8 cellular contexts compared by ENCODE assay signal in genomic region chr12:47775100-47775911, GRCh38. TPM values are rescaled to one million over a fixed set of nuclear protein-coding genes. Genes with fewer than 3 reads are reported as not detected.
DNase-seq lines count a peak whose midpoint lies in the region; ATAC-seq and TF ChIP-seq lines count a peak whose summit lies in the region.

No MANE protein-coding gene starts in this region.

- TF ChIP-seq CTCF in A673 (conservative IDR thresholded peaks at IDR 0.05; ENCODE audit: low read depth, low read length) (no peak), mesothelial cell of epicardium (IDR thresholded peaks at IDR 0.05; ENCODE audit: unreplicated experiment) (no peak)

- no peaks in the 10 kb centered on the region for H3K36me3 Mint-ChIP-seq in IgD-negative memory B cell
- H3K36me3 Mint-ChIP-seq in mesothelial cell of epicardium = no peaks in the 10 kb centered on the region

- H3K4me1 Mint-ChIP-seq in IgD-negative memory B cell (peaks cover 6 to 14% (median 9%) of the 10 kb centered on the region in 3 donors), mesothelial cell of epicardium (peaks cover 51% of the 10 kb centered on the region)

- H3K27ac Mint-ChIP-seq in IgD-negative memory B cell = no peak overlapping the region
- peak overlapping the region; percentile 78 for H3K27ac Mint-ChIP-seq in mesothelial cell of epicardium

- no peaks in the 10 kb centered on the region for H3K27me3 Mint-ChIP-seq in IgD-negative memory B cell
- H3K27me3 Mint-ChIP-seq in mesothelial cell of epicardium (ENCODE audit: low read depth) = no peaks in the 10 kb centered on the region

- peak overlapping the region; percentile 74 for H3K27ac ChIP-seq in A673 (ENCODE audit: low read depth, low read length, poor library complexity, severe bottlenecking)

- DNase-seq in A673 (ENCODE audit: low spot score) = peak; percentile 46
- DNase-seq in amygdala (lab: John Stamatoyannopoulos, UW) = peak in 36 of 56 donors; percentile 18 to 74 (median 50)
- no peak for DNase-seq in mesothelial cell of epicardium (ENCODE audit: low spot score in 2 of 2, unreplicated experiment in 2 of 2)
- DNase-seq in NCI-H524 (lab: John Stamatoyannopoulos, UW) = no peak
- no peak for DNase-seq in glomerular visceral epithelial cell (ENCODE audit: extremely low spot score)
- DNase-seq in activated CD8-positive, alpha-beta memory T cell treated with anti-CD3 and anti-CD28 coated beads for 24 hours = no peak

- peaks cover 45% of the 10 kb centered on the region for H3K4me1 ChIP-seq in A673 (ENCODE audit: insufficient read depth, low read length, poor library complexity, severe bottlenecking)

- no peaks in the 10 kb centered on the region for H3K9me3 ChIP-seq in A673 (ENCODE audit: low read depth, low read length, poor library complexity, severe bottlenecking)

- peaks cover 4% of the 10 kb centered on the region for H3K36me3 ChIP-seq in A673 (ENCODE audit: insufficient read depth, low read length, poor library complexity, severe bottlenecking)

- CTCF ChIA-PET in A673 (lab: Charles Lee) = interaction anchor here (0.7 to 0.9 kb wide), 2 partner anchors 20 to 69 kb away, joined by 3 read pairs; partner anchors contain the start of gene RPAP3

- intact Hi-C loops in A673 (cut with micrococcal nuclease; ENCODE audit: unreplicated experiment) = loop anchor here (5.0 kb wide), 2 partner anchors 33 to 123 kb away; no protein-coding TSS in a partner anchor

- no peak for ATAC-seq in HG03565 (IDR thresholded peaks at IDR 0.05; ENCODE audit: unreplicated experiment)

- POLR2A ChIA-PET in A673 (lab: Charles Lee; ENCODE audit: low non-redundant PET) = no interaction called here

- H3K4me3 Mint-ChIP-seq in IgD-negative memory B cell (peak overlapping the region; percentile 58 to 68 (median 62)), mesothelial cell of epicardium (peak overlapping the region; percentile 88)

- H3K27me3 ChIP-seq in A673 (replicated peaks; ENCODE audit: insufficient read depth, low read depth, low read length, poor library complexity) = no peaks in the 10 kb centered on the region

- no TSS peak for BruUV-seq in A673 (replicated peaks; lab: Mats Ljungman, UMichigan)

- no peaks in the 10 kb centered on the region for H3K9me3 Mint-ChIP-seq in IgD-negative memory B cell
- H3K9me3 Mint-ChIP-seq in mesothelial cell of epicardium = no peaks in the 10 kb centered on the region

- H3K4me3 ChIP-seq in A673 (ENCODE audit: low read depth, low read length, poor library complexity, severe bottlenecking) = no peak overlapping the region

RNA-seq across cellular contexts. Expression of gene SLC48A1, which starts 2.3 kb away (rescaled TPM):
- total RNA-seq in A673 (2021) (39.3 and 39.8 TPM in 2 replicates), mesothelial cell of epicardium (25.3 to 27.7 TPM (median 27.0 TPM) in 3 replicates)
- 21.7 TPM for polyA plus RNA-seq in IgD-negative memory B cell

RNA-seq across cellular contexts. Expression of gene RAPGEF3, which starts 16.6 kb away (rescaled TPM):
- 4.3 and 5.7 TPM in 2 replicates for total RNA-seq in A673 (2021)
- polyA plus RNA-seq in IgD-negative memory B cell = 0.26 TPM
- 18.0 to 20.9 TPM (median 19.4 TPM) in 3 replicates for total RNA-seq in mesothelial cell of epicardium

RNA-seq across cellular contexts. Expression of gene HDAC7, which starts 44.4 kb away (rescaled TPM):
- 58.9 and 63.0 TPM in 2 replicates for total RNA-seq in A673 (2021)
- 20.9 TPM for polyA plus RNA-seq in IgD-negative memory B cell
- 113 to 132 TPM (median 123 TPM) in 3 replicates for total RNA-seq in mesothelial cell of epicardium

RNA-seq across cellular contexts. Expression of gene ENDOU, which starts 50.0 kb away (rescaled TPM):
- total RNA-seq in A673 (2021) (0.35 and 0.58 TPM in 2 replicates), mesothelial cell of epicardium (0.11 to 0.51 TPM (median 0.29 TPM) in 3 replicates)
- not detected for polyA plus RNA-seq in IgD-negative memory B cell

Comparison
In these comparisons a context has a peak if more than half of its experiments do, and no peak if none do; other contexts are left out.
1. DNase-seq: peak in A673 (single experiment) and amygdala (36 of 56); none in mesothelial cell of epicardium (0 of 2), NCI-H524 (0 of 2), glomerular visceral epithelial cell (single experiment) and activated CD8-positive, alpha-beta memory T cell treated with anti-CD3 and anti-CD28 coated beads for 24 hours (single experiment).